21 cellular contexts compared by ENCODE assay signal in genomic region chr15:74626336-74626735, GRCh38. TPM values are rescaled to one million over a fixed set of nuclear protein-coding genes. Genes with fewer than 3 reads are reported as not detected.
DNase-seq lines count a peak whose midpoint lies in the region; ATAC-seq and TF ChIP-seq lines count a peak whose summit lies in the region.
"Had no signal": no experiment of that assay in that cellular context is flagged by ENCODE, and none has a peak within 500 bp of the region (broad histone marks: within the 10 kb centered on the region; RNA-seq: fewer than 3 reads in every experiment).

No MANE protein-coding gene starts in this region.

- H3K4me2 ChIP-seq in PC-3 (ENCODE audit: low read length) = no peak overlapping the region

- peaks cover 13% of the 10 kb centered on the region for H3K79me2 ChIP-seq in PC-3 (ENCODE audit: low read length)

- no peaks in the 10 kb centered on the region for H3K9me3 Mint-ChIP-seq in activated naive CD4-positive, alpha-beta T cell treated with anti-CD3 and anti-CD28 coated beads for 36 hours
- H3K9me3 Mint-ChIP-seq in stimulated activated memory B cell treated with anti-CD40 and anti-IgM and Interleukin-4, amounts not matched to agents 10 μg/mL and 1 μg/mL and 100 μg/mL, for 72 hours = no peaks in the 10 kb centered on the region
- H3K9me3 Mint-ChIP-seq: nephron had no signal

- POLR2A ChIA-PET in RWPE1 (lab: Yijun Ruan, JAX; ENCODE audit: low non-redundant PET) (no interaction called here), PC-3 (lab: Charles Lee; ENCODE audit: unreplicated experiment) (no interaction called here)

- DNase-seq in activated naive CD4-positive, alpha-beta T cell treated with anti-CD3 and anti-CD28 coated beads for 36 hours = no peak
- DNase-seq in activated naive CD4-positive, alpha-beta T cell treated with Interleukin-2 at 50 U/mL for 16 hours = no peak
- no peak for DNase-seq in RWPE1 (ENCODE audit: low spot score)
- peak in 9 of 61 donors; percentile 14 to 72 (median 28) for DNase-seq in caudate nucleus (lab: John Stamatoyannopoulos, UW)
- DNase-seq in A172 (ENCODE audit: low spot score) = no peak
- no peak for DNase-seq in PC-3
- DNase-seq: activated CD4-positive, CD25-positive, alpha-beta regulatory T cell; EL; H7; left colon; NCI-H1417 treated with DMSO at 0.1 percent for 48 hours; NCI-H524; Right ventricle myocardium superior; stimulated activated CD4-positive, alpha-beta T cell treated with anti-CD3 and anti-CD28 coated beads, Interleukin-12 subunit alpha, Interleukin-12 subunit beta, amount 100 ng/mL, for 4 hours; uterus had no signal

- peak overlapping the region; percentile 66 for H3K27ac Mint-ChIP-seq in activated naive CD4-positive, alpha-beta T cell treated with anti-CD3 and anti-CD28 coated beads for 36 hours
- peak overlapping the region; percentile 88 for H3K27ac Mint-ChIP-seq in stimulated activated memory B cell treated with anti-CD40 and anti-IgM and Interleukin-4, amounts not matched to agents 10 μg/mL and 1 μg/mL and 100 μg/mL, for 72 hours
- H3K27ac Mint-ChIP-seq: nephron had no signal

- BruUV-seq in PC-3 (replicated peaks; lab: Mats Ljungman, UMichigan) = no TSS peak

- intact Hi-C loops in activated naive CD4-positive, alpha-beta T cell treated with anti-CD3 and anti-CD28 coated beads for 36 hours (cut with micrococcal nuclease) = no loop called here
- intact Hi-C loops in PC-3 (cut with micrococcal nuclease) = no loop called here

- H3K27ac ChIP-seq in RWPE1 = peak overlapping the region; percentile 45
- H3K27ac ChIP-seq in caudate nucleus (ENCODE audit: low read depth, low read length) = peak overlapping the region; percentile 62
- H3K27ac ChIP-seq in PC-3 (ENCODE audit: low read length) = no peak overlapping the region
- H3K27ac ChIP-seq: cardiac muscle cell, pancreas, uterus had no signal

- no peaks in the 10 kb centered on the region for H3F3A ChIP-seq in PC-3 (ENCODE audit: low read length, unreplicated experiment)

- no peak overlapping the region for H3K9ac ChIP-seq in PC-3 (ENCODE audit: low read length)

- no peaks in the 10 kb centered on the region for H3K9me2 ChIP-seq in PC-3 (replicated peaks; ENCODE audit: low read length)

- H3K27me3 ChIP-seq in PC-3 (ENCODE audit: low read length) = no peaks in the 10 kb centered on the region
- H3K27me3 ChIP-seq: cardiac muscle cell, pancreas, uterus had no signal

- H3K4me3 Mint-ChIP-seq in activated naive CD4-positive, alpha-beta T cell treated with anti-CD3 and anti-CD28 coated beads for 36 hours = no peak overlapping the region
- H3K4me3 Mint-ChIP-seq in stimulated activated memory B cell treated with anti-CD40 and anti-IgM and Interleukin-4, amounts not matched to agents 10 μg/mL and 1 μg/mL and 100 μg/mL, for 72 hours = no peak overlapping the region
- H3K4me3 Mint-ChIP-seq: nephron had no signal

- no peaks in the 10 kb centered on the region for H3K27me3 Mint-ChIP-seq in activated naive CD4-positive, alpha-beta T cell treated with anti-CD3 and anti-CD28 coated beads for 36 hours (ENCODE audit: low read depth)
- no peaks in the 10 kb centered on the region for H3K27me3 Mint-ChIP-seq in stimulated activated memory B cell treated with anti-CD40 and anti-IgM and Interleukin-4, amounts not matched to agents 10 μg/mL and 1 μg/mL and 100 μg/mL, for 72 hours

- H3K9me3 ChIP-seq in PC-3 (ENCODE audit: low read length) = no peaks in the 10 kb centered on the region
- H3K9me3 ChIP-seq: pancreas, uterus had no signal

- TF ChIP-seq CTCF in RWPE1 (conservative IDR thresholded peaks at IDR 0.05; ENCODE audit: low read depth) = no peak
- no peak for TF ChIP-seq CTCF in PC-3 (conservative IDR thresholded peaks at IDR 0.05; ENCODE audit: low read depth, low read length)

- H3K4me1 Mint-ChIP-seq in activated naive CD4-positive, alpha-beta T cell treated with anti-CD3 and anti-CD28 coated beads for 36 hours (ENCODE audit: low read depth) = peaks cover 13% of the 10 kb centered on the region
- peaks cover 73% of the 10 kb centered on the region for H3K4me1 Mint-ChIP-seq in stimulated activated memory B cell treated with anti-CD40 and anti-IgM and Interleukin-4, amounts not matched to agents 10 μg/mL and 1 μg/mL and 100 μg/mL, for 72 hours

- peaks cover 69% of the 10 kb centered on the region for H3K36me3 ChIP-seq in PC-3 (ENCODE audit: low read depth, low read length)
- H3K36me3 ChIP-seq: uterus had no signal

- H3K4me1 ChIP-seq in PC-3 (ENCODE audit: insufficient read depth, low read length) = no peaks in the 10 kb centered on the region
- H3K4me1 ChIP-seq: pancreas, uterus had no signal

- no peak overlapping the region for H3K4me3 ChIP-seq in PC-3 (ENCODE audit: low read length)
- H3K4me3 ChIP-seq: cardiac muscle cell, pancreas, uterus had no signal

- no peak overlapping the region for H2AFZ ChIP-seq in PC-3 (ENCODE audit: low read length)

- no peak for ATAC-seq in stimulated activated memory B cell treated with anti-CD40 and anti-IgM and Interleukin-4, amounts not matched to agents 10 μg/mL and 1 μg/mL and 100 μg/mL, for 72 hours
- no peak for ATAC-seq in GM18520 (IDR thresholded peaks at IDR 0.05; ENCODE audit: unreplicated experiment)
- ATAC-seq in PC-3 = no peak
- ATAC-seq: left colon, right cardiac atrium had no signal

- CTCF ChIA-PET in activated naive CD4-positive, alpha-beta T cell treated with anti-CD3 and anti-CD28 coated beads for 36 hours (lab: Charles Lee) = interaction anchor here (0.6 to 1.0 kb wide), 2 partner anchors 141 to 342 kb away, joined by 3 read pairs; no protein-coding TSS in a partner anchor
- CTCF ChIA-PET in RWPE1 (lab: Yijun Ruan, JAX) = interaction anchor here (0.6 kb wide), 1 partner anchor 324 kb away, joined by 3 read pairs; no protein-coding TSS in a partner anchor
- CTCF ChIA-PET in PC-3 (lab: Charles Lee) = no interaction called here

- H3K36me3 Mint-ChIP-seq in activated naive CD4-positive, alpha-beta T cell treated with anti-CD3 and anti-CD28 coated beads for 36 hours (ENCODE audit: low read depth) = peaks cover 37% of the 10 kb centered on the region
- H3K36me3 Mint-ChIP-seq in stimulated activated memory B cell treated with anti-CD40 and anti-IgM and Interleukin-4, amounts not matched to agents 10 μg/mL and 1 μg/mL and 100 μg/mL, for 72 hours = peaks cover 72% of the 10 kb centered on the region

- peaks cover 15% of the 10 kb centered on the region for H4K20me1 ChIP-seq in PC-3 (ENCODE audit: low read length)

RNA-seq across cellular contexts. Expression of gene CLK3, which starts 10.7 kb away (rescaled TPM):
- 100 to 1,000 TPM; 124 TPM for total RNA-seq in activated naive CD4-positive, alpha-beta T cell treated with anti-CD3 and anti-CD28 coated beads for 36 hours
- total RNA-seq in A172 (2014; rRNA removed; shearing (Covaris generic)) = 31.9 and 40.0 TPM in 2 replicates
- total RNA-seq in PC-3 (2014; rRNA removed) = 56.2 and 64.1 TPM in 2 replicates
